Comparison of ENCODE assay signal across 12 cellular contexts in genomic region chr9:137303893-137304382, GRCh38. TPM values are rescaled to one million over a fixed set of nuclear protein-coding genes. Genes with fewer than 3 reads are reported as not detected.
A peak's percentile ranks its signal among the peaks of the same experiment; 100 is the strongest.
DNase-seq lines count a peak whose midpoint lies in the region; ATAC-seq, FAIRE-seq and TF ChIP-seq lines count a peak whose summit lies in the region.
"Had no signal": no experiment of that assay in that cellular context is flagged by ENCODE, and none has a peak within 500 bp of the region (broad histone marks: within the 10 kb centered on the region; RNA-seq: fewer than 3 reads in every experiment).

No MANE protein-coding gene starts in this region.

- peak overlapping the region; percentile 20 for H3K4me3 Mint-ChIP-seq in activated T-cell treated with anti-CD3 and anti-CD28 coated beads, Interleukin-2, amount 50 U/mL, for 24 hours
- no peak overlapping the region for H3K4me3 Mint-ChIP-seq in stimulated activated naive B cell treated with anti-CD40 and anti-IgM and Interleukin-4, amounts not matched to agents 10 μg/mL and 1 μg/mL and 100 μg/mL, for 72 hours
- H3K4me3 Mint-ChIP-seq in immature natural killer cell, result no peak overlapping the region

- no peaks in the 10 kb centered on the region for H3K36me3 Mint-ChIP-seq in activated T-cell treated with anti-CD3 and anti-CD28 coated beads, Interleukin-2, amount 50 U/mL, for 24 hours (ENCODE audit: low read depth)
- H3K36me3 Mint-ChIP-seq in stimulated activated naive B cell treated with anti-CD40 and anti-IgM and Interleukin-4, amounts not matched to agents 10 μg/mL and 1 μg/mL and 100 μg/mL, for 72 hours, result no peaks in the 10 kb centered on the region
- H3K36me3 Mint-ChIP-seq in immature natural killer cell, result no peaks in the 10 kb centered on the region

- peak; percentile 37 for DNase-seq in activated T-cell treated with anti-CD3 and anti-CD28 coated beads, Interleukin-2, amount 50 U/mL, for 24 hours
- DNase-seq in activated T-cell treated with anti-CD3 and anti-CD28 coated beads, Interleukin-2, amount 50 U/mL, for 48 hours, result no peak
- DNase-seq in astrocyte of the hippocampus (ENCODE audit: low read depth, low spot score) (peak; percentile 12), medulla oblongata (ENCODE audit: extremely low spot score) (peak; percentile 35), immature natural killer cell (no peak), D721Med (ENCODE audit: insufficient read length, low spot score) (no peak), GM19240 (ENCODE audit: insufficient read length, low spot score) (no peak)
- no peak for DNase-seq in stimulated activated naive B cell treated with anti-CD40 and anti-IgM and Interleukin-4, amounts not matched to agents 10 μg/mL and 1 μg/mL and 100 μg/mL, for 72 hours
- DNase-seq: activated CD4-positive, alpha-beta T cell treated with anti-CD3 and anti-CD28 coated beads for 1 hour; GM23248; MG63 had no signal

- peaks cover 23% of the 10 kb centered on the region for H3K4me1 Mint-ChIP-seq in activated T-cell treated with anti-CD3 and anti-CD28 coated beads, Interleukin-2, amount 50 U/mL, for 24 hours (ENCODE audit: low read depth)
- H3K4me1 Mint-ChIP-seq in stimulated activated naive B cell treated with anti-CD40 and anti-IgM and Interleukin-4, amounts not matched to agents 10 μg/mL and 1 μg/mL and 100 μg/mL, for 72 hours, result peaks cover 11 to 46% of the 10 kb centered on the region in 2 donors
- H3K4me1 Mint-ChIP-seq in immature natural killer cell, result peaks cover 6 to 13% of the 10 kb centered on the region in 2 donors

- no peak for ATAC-seq in stimulated activated naive B cell treated with anti-CD40 and anti-IgM and Interleukin-4, amounts not matched to agents 10 μg/mL and 1 μg/mL and 100 μg/mL, for 72 hours (replicated peaks)
- ATAC-seq: GM12878 had no signal

- peaks cover 14% of the 10 kb centered on the region for H3K27me3 Mint-ChIP-seq in activated T-cell treated with anti-CD3 and anti-CD28 coated beads, Interleukin-2, amount 50 U/mL, for 24 hours
- H3K27me3 Mint-ChIP-seq in stimulated activated naive B cell treated with anti-CD40 and anti-IgM and Interleukin-4, amounts not matched to agents 10 μg/mL and 1 μg/mL and 100 μg/mL, for 72 hours, result peaks cover 8 to 29% of the 10 kb centered on the region in 2 donors
- H3K27me3 Mint-ChIP-seq in immature natural killer cell (ENCODE audit: low read depth in 3 of 3), result peaks cover 2 to 8% (median 3%) of the 10 kb centered on the region in 3 donors

- no peak for FAIRE-seq in D721Med (lab: Jason Lieb, UNC)
- FAIRE-seq: GM12878 had no signal

- H3K9me3 Mint-ChIP-seq in activated T-cell treated with anti-CD3 and anti-CD28 coated beads, Interleukin-2, amount 50 U/mL, for 24 hours, result no peaks in the 10 kb centered on the region
- H3K9me3 Mint-ChIP-seq in stimulated activated naive B cell treated with anti-CD40 and anti-IgM and Interleukin-4, amounts not matched to agents 10 μg/mL and 1 μg/mL and 100 μg/mL, for 72 hours, result no peaks in the 10 kb centered on the region
- H3K9me3 Mint-ChIP-seq in immature natural killer cell, result no peaks in the 10 kb centered on the region

- TF ChIP-seq CTCF in D721Med (IDR thresholded peaks at IDR 0.05; ENCODE audit: insufficient read depth, missing control alignments), result no peak

- H3K27ac Mint-ChIP-seq in activated T-cell treated with anti-CD3 and anti-CD28 coated beads, Interleukin-2, amount 50 U/mL, for 24 hours, result no peak overlapping the region
- peak overlapping the region; percentile 25 for H3K27ac Mint-ChIP-seq in stimulated activated naive B cell treated with anti-CD40 and anti-IgM and Interleukin-4, amounts not matched to agents 10 μg/mL and 1 μg/mL and 100 μg/mL, for 72 hours
- H3K27ac Mint-ChIP-seq in immature natural killer cell, result no peak overlapping the region

RNA-seq across cellular contexts. Expression of gene NRARP, which starts 1.9 kb away (rescaled TPM):
- polyA plus RNA-seq in immature natural killer cell, result under 1 TPM in 1 of 3 donors, not detected in 2; 0.14 TPM
- polyA plus RNA-seq: GM23248 had no signal

RNA-seq across cellular contexts. Expression of gene TOR4A, which starts 26.4 kb away (rescaled TPM):
- 10 to 100 TPM in 1 of 3 donors, 1 to 10 TPM in 2; 4.9 to 13.9 (median 7.2) TPM for polyA plus RNA-seq in immature natural killer cell

RNA-seq across cellular contexts. Expression of gene NELFB, which starts 48.8 kb away (rescaled TPM):
- polyA plus RNA-seq in immature natural killer cell, result 10 to 100 TPM; 25.0 to 36.8 (median 34.6) TPM

RNA-seq across cellular contexts. Expression of gene STPG3, which starts 52.9 kb away (rescaled TPM):
- polyA plus RNA-seq in immature natural killer cell, result not detected
- polyA plus RNA-seq: GM12878, GM23248 had no signal

Comparison
In these comparisons a context has a peak if more than half of its experiments do, and no peak if none do; other contexts are left out.
1. DNase-seq: peak in activated T-cell treated with anti-CD3 and anti-CD28 coated beads, Interleukin-2, amount 50 U/mL, for 24 hours (single experiment), astrocyte of the hippocampus (single experiment) and medulla oblongata (single experiment); none in activated T-cell treated with anti-CD3 and anti-CD28 coated beads, Interleukin-2, amount 50 U/mL, for 48 hours (0 of 2), stimulated activated naive B cell treated with anti-CD40 and anti-IgM and Interleukin-4, amounts not matched to agents 10 μg/mL and 1 μg/mL and 100 μg/mL, for 72 hours (single experiment), immature natural killer cell (0 of 3), D721Med (single experiment) and GM19240 (single experiment).